Comparison of ENCODE assay signal across 10 cellular contexts in the genomic region with DNA sequence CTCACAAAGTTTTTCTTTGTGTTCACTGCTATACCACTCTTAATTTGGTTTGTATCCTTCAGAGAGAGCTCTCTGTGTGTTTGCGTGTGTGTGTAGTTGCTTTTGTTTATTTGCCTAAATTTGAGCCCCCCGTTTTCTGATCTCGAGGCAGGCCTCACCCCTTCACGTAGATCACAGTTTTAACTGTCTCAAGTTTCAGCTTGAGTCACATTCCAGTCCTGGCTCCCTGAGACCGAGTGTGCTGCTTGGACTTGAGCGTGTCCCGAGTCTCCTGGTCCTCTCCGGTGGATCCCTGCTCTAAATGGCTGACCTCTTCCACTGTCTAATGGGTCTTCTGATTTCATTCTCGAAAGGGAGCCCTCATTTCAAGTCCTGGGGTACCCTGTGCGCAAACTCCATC. TPM values are rescaled to one million over a fixed set of nuclear protein-coding genes. Genes with fewer than 3 reads are reported as not detected.
DNase-seq lines count a peak whose midpoint lies in the region; ATAC-seq and TF ChIP-seq lines count a peak whose summit lies in the region.
"Had no signal": no experiment of that assay in that cellular context is flagged by ENCODE, and none has a peak within 500 bp of the region (broad histone marks: within the 10 kb centered on the region; RNA-seq: fewer than 3 reads in every experiment).

No MANE protein-coding gene starts in this region.

- TF ChIP-seq CTCF in endothelial cell (IDR thresholded peaks at IDR 0.05; ENCODE audit: unreplicated experiment) (no peak), nephron progenitor cell (IDR thresholded peaks at IDR 0.05) (no peak)

- H3K4me1 Mint-ChIP-seq in activated T-cell treated with anti-CD3 and anti-CD28 coated beads, Interleukin-2, amount 50 U/mL, for 24 hours (ENCODE audit: low read depth) = no peaks in the 10 kb centered on the region
- no peaks in the 10 kb centered on the region for H3K4me1 Mint-ChIP-seq in activated T-cell treated with anti-CD3 and anti-CD28 coated beads, Interleukin-2, amount 50 U/mL, for 72 hours (ENCODE audit: low read depth)
- peaks cover under 1% of the 10 kb centered on the region for H3K4me1 Mint-ChIP-seq in endothelial cell (ENCODE audit: unreplicated experiment)
- H3K4me1 Mint-ChIP-seq in nephron progenitor cell = peaks cover 27% of the 10 kb centered on the region

- peak overlapping the region; percentile 38 for H3K27ac Mint-ChIP-seq in activated T-cell treated with anti-CD3 and anti-CD28 coated beads, Interleukin-2, amount 50 U/mL, for 24 hours
- no peak overlapping the region for H3K27ac Mint-ChIP-seq in activated T-cell treated with anti-CD3 and anti-CD28 coated beads, Interleukin-2, amount 50 U/mL, for 72 hours
- H3K27ac Mint-ChIP-seq in endothelial cell (ENCODE audit: unreplicated experiment) (peak overlapping the region; percentile 48), nephron progenitor cell (peak overlapping the region; percentile 29)

- DNase-seq in activated T-cell treated with anti-CD3 and anti-CD28 coated beads, Interleukin-2, amount 50 U/mL, for 24 hours = no peak
- DNase-seq in activated T-cell treated with anti-CD3 and anti-CD28 coated beads, Interleukin-2, amount 50 U/mL, for 72 hours = no peak
- DNase-seq in endothelial cell (ENCODE audit: low spot score) = no peak
- no peak for DNase-seq in nephron progenitor cell
- no peak for DNase-seq in islet precursor cell
- no peak for DNase-seq in T-helper 9 cell
- no peak for DNase-seq in T1000 (lab: John Stamatoyannopoulos, UW)
- DNase-seq: DMS53, GM23248, IMR-90 had no signal

- H3K27me3 Mint-ChIP-seq in activated T-cell treated with anti-CD3 and anti-CD28 coated beads, Interleukin-2, amount 50 U/mL, for 24 hours = no peaks in the 10 kb centered on the region
- H3K27me3 Mint-ChIP-seq in activated T-cell treated with anti-CD3 and anti-CD28 coated beads, Interleukin-2, amount 50 U/mL, for 72 hours (ENCODE audit: low read depth) = no peaks in the 10 kb centered on the region
- H3K27me3 Mint-ChIP-seq in endothelial cell (ENCODE audit: unreplicated experiment) = peaks cover 2% of the 10 kb centered on the region
- H3K27me3 Mint-ChIP-seq in nephron progenitor cell (ENCODE audit: low read depth, poor library complexity) = peaks cover 5% of the 10 kb centered on the region

- no peak overlapping the region for H3K4me3 Mint-ChIP-seq in activated T-cell treated with anti-CD3 and anti-CD28 coated beads, Interleukin-2, amount 50 U/mL, for 24 hours
- H3K4me3 Mint-ChIP-seq in activated T-cell treated with anti-CD3 and anti-CD28 coated beads, Interleukin-2, amount 50 U/mL, for 72 hours = no peak overlapping the region
- H3K4me3 Mint-ChIP-seq in endothelial cell (ENCODE audit: unreplicated experiment) (peak overlapping the region; percentile 33), nephron progenitor cell (peak overlapping the region; percentile 47)

- ATAC-seq in activated T-cell treated with anti-CD3 and anti-CD28 coated beads, Interleukin-2, amount 50 U/mL, for 72 hours (replicated peaks in 1 of 2) = no peak

- H3K36me3 Mint-ChIP-seq in activated T-cell treated with anti-CD3 and anti-CD28 coated beads, Interleukin-2, amount 50 U/mL, for 24 hours (ENCODE audit: low read depth) = peaks cover 95% of the 10 kb centered on the region
- peaks cover 6 to 27% of the 10 kb centered on the region in 2 donors for H3K36me3 Mint-ChIP-seq in activated T-cell treated with anti-CD3 and anti-CD28 coated beads, Interleukin-2, amount 50 U/mL, for 72 hours (ENCODE audit: insufficient read depth in 2 of 2)
- H3K36me3 Mint-ChIP-seq in endothelial cell (ENCODE audit: low read depth, unreplicated experiment) = peaks cover 48% of the 10 kb centered on the region
- H3K36me3 Mint-ChIP-seq in nephron progenitor cell (ENCODE audit: low read depth) = peaks cover 81% of the 10 kb centered on the region

- H3K9me3 Mint-ChIP-seq in activated T-cell treated with anti-CD3 and anti-CD28 coated beads, Interleukin-2, amount 50 U/mL, for 24 hours = no peaks in the 10 kb centered on the region
- no peaks in the 10 kb centered on the region for H3K9me3 Mint-ChIP-seq in activated T-cell treated with anti-CD3 and anti-CD28 coated beads, Interleukin-2, amount 50 U/mL, for 72 hours
- H3K9me3 Mint-ChIP-seq in endothelial cell (ENCODE audit: unreplicated experiment) (no peaks in the 10 kb centered on the region), nephron progenitor cell (peaks cover 3% of the 10 kb centered on the region)

RNA-seq across cellular contexts. Expression of gene SPINDOC, which starts 9.2 kb away (rescaled TPM):
- 10 to 100 TPM; 21.9 to 26.7 TPM for total RNA-seq in activated T-cell treated with anti-CD3 and anti-CD28 coated beads, Interleukin-2, amount 50 U/mL, for 72 hours
- 55.3 TPM for total RNA-seq in endothelial cell (ENCODE audit: unreplicated experiment)

RNA-seq across cellular contexts. Expression of gene MARK2, which starts 16.5 kb away (rescaled TPM):
- 10 to 100 TPM; 29.0 to 30.0 TPM for total RNA-seq in activated T-cell treated with anti-CD3 and anti-CD28 coated beads, Interleukin-2, amount 50 U/mL, for 72 hours
- total RNA-seq in endothelial cell (ENCODE audit: unreplicated experiment) = 42.6 TPM

RNA-seq across cellular contexts. Expression of gene ZFTA, which starts 53.9 kb away (rescaled TPM):
- total RNA-seq in activated T-cell treated with anti-CD3 and anti-CD28 coated beads, Interleukin-2, amount 50 U/mL, for 72 hours = 1 to 10 TPM; 4.0 to 6.9 TPM
- 41.1 TPM for total RNA-seq in endothelial cell (ENCODE audit: unreplicated experiment)

Comparison
In these comparisons a context has a peak if more than half of its experiments do, and no peak if none do; other contexts are left out.
1. H3K4me3 Mint-ChIP-seq: peak in endothelial cell (single experiment) and nephron progenitor cell (single experiment); none in activated T-cell treated with anti-CD3 and anti-CD28 coated beads, Interleukin-2, amount 50 U/mL, for 24 hours (single experiment) and activated T-cell treated with anti-CD3 and anti-CD28 coated beads, Interleukin-2, amount 50 U/mL, for 72 hours (0 of 2).